8 cellular contexts compared by ENCODE assay signal in the genomic region with DNA sequence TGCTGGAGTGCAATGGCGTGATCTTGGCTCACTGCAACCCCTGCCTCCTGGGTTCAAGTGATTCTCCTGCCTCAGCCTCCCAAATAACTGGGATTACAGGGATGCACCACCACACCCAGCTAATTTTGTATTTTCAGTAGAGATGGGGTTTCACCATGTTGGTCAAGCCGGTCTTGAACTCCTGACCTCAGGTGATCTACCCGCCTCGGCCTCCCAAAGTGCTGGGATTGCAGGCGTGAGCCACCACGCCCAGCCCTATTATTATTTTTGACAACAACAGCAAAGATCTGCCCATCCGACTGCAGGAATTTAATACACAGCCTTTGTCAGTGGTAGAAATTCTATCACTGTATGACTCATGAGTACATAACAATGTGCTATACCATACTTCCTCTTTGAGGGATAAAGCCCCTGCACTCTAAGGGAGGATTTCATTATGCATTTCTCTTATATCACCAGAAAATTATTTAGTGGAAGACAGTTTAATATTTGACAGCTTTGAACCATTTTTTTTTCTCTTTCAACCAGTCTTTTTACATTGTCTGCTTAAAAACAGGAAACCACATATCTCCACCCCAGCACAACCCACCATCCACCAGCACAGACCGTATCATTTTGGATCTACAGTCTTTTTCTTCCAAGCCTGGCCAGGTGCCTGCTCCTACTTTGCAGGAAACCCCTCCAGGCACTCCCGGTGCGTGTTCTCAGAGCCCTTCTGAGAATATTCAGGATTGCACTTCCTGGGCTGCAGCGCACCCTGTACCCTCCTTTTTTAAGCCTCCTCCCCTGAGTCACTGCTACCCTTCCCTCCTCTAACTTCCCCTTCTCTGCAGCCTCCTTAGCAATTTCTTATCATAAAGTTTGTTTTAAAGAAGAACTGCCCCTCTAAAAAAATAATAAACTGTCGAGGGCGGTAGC. TPM values are rescaled to one million over a fixed set of nuclear protein-coding genes. Genes with fewer than 3 reads are reported as not detected.
DNase-seq lines count a peak whose midpoint lies in the region; ATAC-seq and TF ChIP-seq lines count a peak whose summit lies in the region.

No MANE protein-coding gene starts in this region.

- DNase-seq in AML-193 (lab: John Stamatoyannopoulos, UW) (peak; percentile 90 to 93), naive B cell (no peak), NCI-H128 (lab: John Stamatoyannopoulos, UW; ENCODE audit: unreplicated experiment) (no peak), NCI-H446 (lab: John Stamatoyannopoulos, UW) (no peak)

- H3K27me3 Mint-ChIP-seq in dendritic cell treated with granulocyte-macrophage colony-stimulating factor and Interleukin-4, amounts not matched to agents 40 ng/mL and 50 ng/mL, for 4 days, result no peaks in the 10 kb centered on the region
- no peaks in the 10 kb centered on the region for H3K27me3 Mint-ChIP-seq in naive B cell

- peak overlapping the region; percentile 99 for H3K27ac Mint-ChIP-seq in dendritic cell treated with granulocyte-macrophage colony-stimulating factor and Interleukin-4, amounts not matched to agents 40 ng/mL and 50 ng/mL, for 4 days
- peak overlapping the region; percentile 94 to 99 (median 98) for H3K27ac Mint-ChIP-seq in naive B cell

- peak overlapping the region; percentile 97 for H3K4me3 Mint-ChIP-seq in dendritic cell treated with granulocyte-macrophage colony-stimulating factor and Interleukin-4, amounts not matched to agents 40 ng/mL and 50 ng/mL, for 4 days
- H3K4me3 Mint-ChIP-seq in naive B cell, result peak overlapping the region; percentile 93 to 100 (median 99)

- peaks cover 69% of the 10 kb centered on the region for H3K4me1 Mint-ChIP-seq in dendritic cell treated with granulocyte-macrophage colony-stimulating factor and Interleukin-4, amounts not matched to agents 40 ng/mL and 50 ng/mL, for 4 days (ENCODE audit: low read depth)
- H3K4me1 Mint-ChIP-seq in naive B cell, result peaks cover 55 to 73% (median 63%) of the 10 kb centered on the region in 3 donors

- intact Hi-C loops in dendritic cell treated with granulocyte-macrophage colony-stimulating factor and Interleukin-4, amounts not matched to agents 40 ng/mL and 50 ng/mL, for 4 days (cut with micrococcal nuclease), result no loop called here

- ATAC-seq in GM19043 (IDR thresholded peaks at IDR 0.05; ENCODE audit: low read depth, unreplicated experiment) (peak; percentile 25), HG03159 (IDR thresholded peaks at IDR 0.05; ENCODE audit: unreplicated experiment) (peak; percentile 37), SK-N-SH treated with all-trans-retinoic acid at 6 μM for 48 hours (peak; percentile 61), naive B cell (ENCODE audit: low read depth in 2 of 2) (peak; percentile 55 to 59)

- no peaks in the 10 kb centered on the region for H3K9me3 Mint-ChIP-seq in dendritic cell treated with granulocyte-macrophage colony-stimulating factor and Interleukin-4, amounts not matched to agents 40 ng/mL and 50 ng/mL, for 4 days
- H3K9me3 Mint-ChIP-seq in naive B cell, result no peaks in the 10 kb centered on the region

- H3K36me3 Mint-ChIP-seq in dendritic cell treated with granulocyte-macrophage colony-stimulating factor and Interleukin-4, amounts not matched to agents 40 ng/mL and 50 ng/mL, for 4 days (ENCODE audit: low read depth), result peaks cover 51% of the 10 kb centered on the region
- peaks cover 0 to 13% of the 10 kb centered on the region in 2 donors for H3K36me3 Mint-ChIP-seq in naive B cell

TF ChIP-seq in SK-N-SH treated with all-trans-retinoic acid at 6 μM for 48 hours, 23 proteins besides CTCF, POLR2A, EP300 and RAD21:
- TF ChIP-seq ISL1 (CRISPR knock-in tag; IDR thresholded peaks at IDR 0.05), result no peak
- TF ChIP-seq, protein P1, sequence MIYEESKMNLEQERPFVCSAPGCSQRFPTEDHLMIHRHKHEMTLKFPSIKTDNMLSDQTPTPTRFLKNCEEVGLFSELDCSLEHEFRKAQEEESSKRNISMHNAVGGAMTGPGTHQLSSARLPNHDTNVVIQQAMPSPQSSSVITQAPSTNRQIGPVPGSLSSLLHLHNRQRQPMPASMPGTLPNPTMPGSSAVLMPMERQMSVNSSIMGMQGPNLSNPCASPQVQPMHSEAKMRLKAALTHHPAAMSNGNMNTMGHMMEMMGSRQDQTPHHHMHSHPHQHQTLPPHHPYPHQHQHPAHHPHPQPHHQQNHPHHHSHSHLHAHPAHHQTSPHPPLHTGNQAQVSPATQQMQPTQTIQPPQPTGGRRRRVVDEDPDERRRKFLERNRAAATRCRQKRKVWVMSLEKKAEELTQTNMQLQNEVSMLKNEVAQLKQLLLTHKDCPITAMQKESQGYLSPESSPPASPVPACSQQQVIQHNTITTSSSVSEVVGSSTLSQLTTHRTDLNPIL (CRISPR knock-in tag; IDR thresholded peaks at IDR 0.05; ENCODE audit: low read depth), result no peak
- TF ChIP-seq, protein P2, sequence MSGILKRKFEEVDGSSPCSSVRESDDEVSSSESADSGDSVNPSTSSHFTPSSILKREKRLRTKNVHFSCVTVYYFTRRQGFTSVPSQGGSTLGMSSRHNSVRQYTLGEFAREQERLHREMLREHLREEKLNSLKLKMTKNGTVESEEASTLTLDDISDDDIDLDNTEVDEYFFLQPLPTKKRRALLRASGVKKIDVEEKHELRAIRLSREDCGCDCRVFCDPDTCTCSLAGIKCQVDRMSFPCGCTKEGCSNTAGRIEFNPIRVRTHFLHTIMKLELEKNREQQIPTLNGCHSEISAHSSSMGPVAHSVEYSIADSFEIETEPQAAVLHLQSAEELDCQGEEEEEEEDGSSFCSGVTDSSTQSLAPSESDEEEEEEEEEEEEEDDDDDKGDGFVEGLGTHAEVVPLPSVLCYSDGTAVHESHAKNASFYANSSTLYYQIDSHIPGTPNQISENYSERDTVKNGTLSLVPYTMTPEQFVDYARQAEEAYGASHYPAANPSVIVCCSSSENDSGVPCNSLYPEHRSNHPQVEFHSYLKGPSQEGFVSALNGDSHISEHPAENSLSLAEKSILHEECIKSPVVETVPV (CRISPR knock-in tag; IDR thresholded peaks at IDR 0.05), result no peak
- TF ChIP-seq, protein P3, sequence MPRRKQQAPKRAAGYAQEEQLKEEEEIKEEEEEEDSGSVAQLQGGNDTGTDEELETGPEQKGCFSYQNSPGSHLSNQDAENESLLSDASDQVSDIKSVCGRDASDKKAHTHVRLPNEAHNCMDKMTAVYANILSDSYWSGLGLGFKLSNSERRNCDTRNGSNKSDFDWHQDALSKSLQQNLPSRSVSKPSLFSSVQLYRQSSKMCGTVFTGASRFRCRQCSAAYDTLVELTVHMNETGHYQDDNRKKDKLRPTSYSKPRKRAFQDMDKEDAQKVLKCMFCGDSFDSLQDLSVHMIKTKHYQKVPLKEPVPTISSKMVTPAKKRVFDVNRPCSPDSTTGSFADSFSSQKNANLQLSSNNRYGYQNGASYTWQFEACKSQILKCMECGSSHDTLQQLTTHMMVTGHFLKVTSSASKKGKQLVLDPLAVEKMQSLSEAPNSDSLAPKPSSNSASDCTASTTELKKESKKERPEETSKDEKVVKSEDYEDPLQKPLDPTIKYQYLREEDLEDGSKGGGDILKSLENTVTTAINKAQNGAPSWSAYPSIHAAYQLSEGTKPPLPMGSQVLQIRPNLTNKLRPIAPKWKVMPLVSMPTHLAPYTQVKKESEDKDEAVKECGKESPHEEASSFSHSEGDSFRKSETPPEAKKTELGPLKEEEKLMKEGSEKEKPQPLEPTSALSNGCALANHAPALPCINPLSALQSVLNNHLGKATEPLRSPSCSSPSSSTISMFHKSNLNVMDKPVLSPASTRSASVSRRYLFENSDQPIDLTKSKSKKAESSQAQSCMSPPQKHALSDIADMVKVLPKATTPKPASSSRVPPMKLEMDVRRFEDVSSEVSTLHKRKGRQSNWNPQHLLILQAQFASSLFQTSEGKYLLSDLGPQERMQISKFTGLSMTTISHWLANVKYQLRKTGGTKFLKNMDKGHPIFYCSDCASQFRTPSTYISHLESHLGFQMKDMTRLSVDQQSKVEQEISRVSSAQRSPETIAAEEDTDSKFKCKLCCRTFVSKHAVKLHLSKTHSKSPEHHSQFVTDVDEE (CRISPR knock-in tag; IDR thresholded peaks at IDR 0.05), result no peak
- TF ChIP-seq PPARA (CRISPR knock-in tag; IDR thresholded peaks at IDR 0.05; ENCODE audit: borderline replicate concordance), result no peak
- TF ChIP-seq, protein P4, sequence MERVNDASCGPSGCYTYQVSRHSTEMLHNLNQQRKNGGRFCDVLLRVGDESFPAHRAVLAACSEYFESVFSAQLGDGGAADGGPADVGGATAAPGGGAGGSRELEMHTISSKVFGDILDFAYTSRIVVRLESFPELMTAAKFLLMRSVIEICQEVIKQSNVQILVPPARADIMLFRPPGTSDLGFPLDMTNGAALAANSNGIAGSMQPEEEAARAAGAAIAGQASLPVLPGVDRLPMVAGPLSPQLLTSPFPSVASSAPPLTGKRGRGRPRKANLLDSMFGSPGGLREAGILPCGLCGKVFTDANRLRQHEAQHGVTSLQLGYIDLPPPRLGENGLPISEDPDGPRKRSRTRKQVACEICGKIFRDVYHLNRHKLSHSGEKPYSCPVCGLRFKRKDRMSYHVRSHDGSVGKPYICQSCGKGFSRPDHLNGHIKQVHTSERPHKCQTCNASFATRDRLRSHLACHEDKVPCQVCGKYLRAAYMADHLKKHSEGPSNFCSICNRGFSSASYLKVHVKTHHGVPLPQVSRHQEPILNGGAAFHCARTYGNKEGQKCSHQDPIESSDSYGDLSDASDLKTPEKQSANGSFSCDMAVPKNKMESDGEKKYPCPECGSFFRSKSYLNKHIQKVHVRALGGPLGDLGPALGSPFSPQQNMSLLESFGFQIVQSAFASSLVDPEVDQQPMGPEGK (CRISPR knock-in tag; IDR thresholded peaks at IDR 0.05; ENCODE audit: borderline replicate concordance), result no peak
- TF ChIP-seq SNAI2 (CRISPR knock-in tag; IDR thresholded peaks at IDR 0.05), result no peak
- TF ChIP-seq TCF4 (CRISPR knock-in tag; IDR thresholded peaks at IDR 0.05; ENCODE audit: borderline replicate concordance), result no peak
- no peak for TF ChIP-seq ZNF565 (CRISPR knock-in tag; conservative IDR thresholded peaks at IDR 0.05; ENCODE audit: low read depth)
- TF ChIP-seq RARB (CRISPR knock-in tag; IDR thresholded peaks at IDR 0.05), result no peak

RNA-seq across cellular contexts. Expression of a gene that starts 0.6 kb away (rescaled TPM):
- 1,000 to 10,000 TPM; 2,706 to 4,844 (median 2,864) TPM for polyA plus RNA-seq in naive B cell (ENCODE audit: low read depth in 6 of 6)

RNA-seq across cellular contexts. Expression of a gene that starts 12.0 kb away (rescaled TPM):
- polyA plus RNA-seq in naive B cell (ENCODE audit: low read depth in 6 of 6), result not detected

RNA-seq across cellular contexts. Expression of a gene that starts 22.5 kb away (rescaled TPM):
- polyA plus RNA-seq in naive B cell (ENCODE audit: low read depth in 6 of 6), result 1 to 10 TPM; 2.4 to 4.8 (median 2.7) TPM

Comparison
In these comparisons a context has a peak if more than half of its experiments do, and no peak if none do; other contexts are left out.
1. DNase-seq: peak in AML-193 (2 of 2); none in naive B cell (single experiment), NCI-H128 (single experiment) and NCI-H446 (0 of 2).
2. Peak in every context shown above with its lines, with median percentiles within 50 percentile points of each other: ATAC-seq.